In genomic region chr3:12560505-12561188, GRCh38 we compare ENCODE assay signal across 11 cellular contexts. TPM values are rescaled to one million over a fixed set of nuclear protein-coding genes. Genes with fewer than 3 reads are reported as not detected.
DNase-seq lines count a peak whose midpoint lies in the region; ATAC-seq and TF ChIP-seq lines count a peak whose summit lies in the region.
"Had no signal": no experiment of that assay in that cellular context is flagged by ENCODE, and none has a peak within 500 bp of the region (broad histone marks: within the 10 kb centered on the region; RNA-seq: fewer than 3 reads in every experiment).

No MANE protein-coding gene starts in this region.

- H3K4me1 ChIP-seq in DND-41 (ENCODE audit: insufficient read depth, low read length), result peaks cover 34% of the 10 kb centered on the region

- H3K4me3 ChIP-seq in DND-41 (ENCODE audit: low read depth in 1 of 2, low read length in 2 of 2) (no peak overlapping the region), MG63 (no peak overlapping the region)

- peaks cover 85% of the 10 kb centered on the region for H3K79me2 ChIP-seq in DND-41 (ENCODE audit: insufficient read depth, low read length)

- H2AFZ ChIP-seq in DND-41 (ENCODE audit: low read depth, low read length), result no peak overlapping the region

- H3K36me3 ChIP-seq in DND-41 (ENCODE audit: insufficient read depth, low read length), result no peaks in the 10 kb centered on the region; the same call in 1 of the 2 replicates
- no peaks in the 10 kb centered on the region for H3K36me3 ChIP-seq in MG63

- peaks cover 1% of the 10 kb centered on the region for H3K9me3 ChIP-seq in DND-41 (ENCODE audit: insufficient read depth, low read length, severe bottlenecking)
- no peaks in the 10 kb centered on the region for H3K9me3 ChIP-seq in MG63

- TF ChIP-seq CTCF in DND-41 (IDR thresholded peaks at IDR 0.05; ENCODE audit: borderline replicate concordance, extremely low read depth, low read length, poor library complexity, severe bottlenecking), result no peak

- ATAC-seq in DND-41 (ENCODE audit: insufficient read depth, low read depth) (no peak), GM19452 (IDR thresholded peaks at IDR 0.05; ENCODE audit: unreplicated experiment) (peak; percentile 37), HG03460 (IDR thresholded peaks at IDR 0.05; ENCODE audit: unreplicated experiment) (peak; percentile 43)
- ATAC-seq: left colon had no signal

- no peak overlapping the region for H3K9ac ChIP-seq in DND-41 (ENCODE audit: low read depth, low read length)

- H3K27me3 ChIP-seq in DND-41 (ENCODE audit: insufficient read depth, low read length, poor library complexity) (no peaks in the 10 kb centered on the region), MG63 (no peaks in the 10 kb centered on the region)

- H3K4me2 ChIP-seq in DND-41 (ENCODE audit: insufficient read depth, low read length), result peak overlapping the region; percentile 76; the same call in 1 of the 2 replicates

- no peak overlapping the region for H3K27ac ChIP-seq in DND-41 (ENCODE audit: low read length)

- peaks cover 44% of the 10 kb centered on the region; the same call in 1 of the 2 replicates for H4K20me1 ChIP-seq in DND-41 (ENCODE audit: insufficient read depth, low read length)

- no peak for DNase-seq in DND-41
- peak; percentile 85 for DNase-seq in cerebellar cortex (ENCODE audit: low spot score)
- no peak for DNase-seq in MG63
- DNase-seq in retina, result no peak
- DNase-seq in AML-193 (lab: John Stamatoyannopoulos, UW), result no peak
- DNase-seq in NCI-H2227 (lab: John Stamatoyannopoulos, UW; ENCODE audit: unreplicated experiment), result no peak
- DNase-seq: left colon; NCI-H446; stimulated activated CD4-positive, alpha-beta T cell treated with anti-CD3 and anti-CD28 coated beads, Interleukin-2, amount 100 ng/mL, for 24 hours had no signal

RNA-seq across cellular contexts. Expression of gene MKRN2, which starts 3.8 kb away (rescaled TPM):
- 15.8 and 25.5 TPM in 2 replicates for total RNA-seq in MG63 (2014; rRNA removed; shearing (Covaris generic); ENCODE audit: low replicate concordance)

RNA-seq across cellular contexts. Expression of gene MKRN2OS, which starts 15.3 kb away (rescaled TPM):
- not detected in 2 replicates for total RNA-seq in MG63 (2014; rRNA removed; shearing (Covaris generic); ENCODE audit: low replicate concordance)
